Comparison of ENCODE assay signal across 11 cellular contexts in genomic region chr10:24802378-24802777, GRCh38.
"Had no signal": no experiment of that assay in that cellular context is flagged by ENCODE, and none has a peak within 500 bp of the region (broad histone marks: within the 10 kb centered on the region; RNA-seq: fewer than 3 reads in every experiment).

No MANE protein-coding gene starts in this region.

- DNase-seq: GM23248, GOT3, H7, H9, HCEC 1CT, HFFc6 had no signal

- H3K9ac ChIP-seq: GM23248 had no signal

- H3K4me3 Mint-ChIP-seq: GM23338, H9, HFFc6 had no signal

- ATAC-seq: GM23338, HCT116 had no signal

- H3K4me3 ChIP-seq: GM23248, GM23338, HAP-1 had no signal

- H3K27ac ChIP-seq: GM23248 had no signal

- FAIRE-seq: H1, H54 had no signal

- H3K4me2 ChIP-seq: GM23338 had no signal

- H3K9me3 Mint-ChIP-seq: GM23338, H9, HFFc6 had no signal

- H3K36me3 ChIP-seq: HAP-1 had no signal

- H3K4me1 ChIP-seq: HAP-1 had no signal

- H3K27ac Mint-ChIP-seq: GM23338, H9, HFFc6 had no signal

- H3K9me3 ChIP-seq: HAP-1 had no signal

- H2AFZ ChIP-seq: GM23248, GM23338 had no signal
